In the genomic region with DNA sequence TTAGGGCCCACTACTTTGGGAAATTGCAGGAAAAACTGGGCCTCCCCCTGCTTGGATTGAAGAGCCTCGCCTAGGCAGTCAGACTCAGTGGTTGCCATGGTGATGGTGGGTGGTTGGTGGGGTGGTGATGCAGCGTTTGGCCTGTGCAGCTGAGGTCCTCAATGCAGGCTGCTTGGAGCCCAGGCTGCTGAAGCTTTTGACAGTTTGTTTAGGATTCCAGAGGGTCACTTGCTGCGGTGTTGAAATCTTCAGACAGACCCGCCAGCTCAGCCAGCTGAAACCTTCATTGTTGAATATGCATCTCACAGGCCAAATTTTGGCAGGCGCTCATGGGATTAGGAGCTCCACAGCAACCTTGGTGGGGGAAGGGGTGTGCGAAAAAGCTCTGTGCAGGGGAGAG, we compare ENCODE assay signal across 14 cellular contexts.
DNase-seq lines count a peak whose midpoint lies in the region; ATAC-seq and TF ChIP-seq lines count a peak whose summit lies in the region.
"Had no signal": no experiment of that assay in that cellular context is flagged by ENCODE, and none has a peak within 500 bp of the region (broad histone marks: within the 10 kb centered on the region; RNA-seq: fewer than 3 reads in every experiment).

No MANE protein-coding gene starts in this region.

- H3K36me3 Mint-ChIP-seq in Calu3 (ENCODE audit: insufficient read depth, unreplicated experiment), result no peaks in the 10 kb centered on the region

- H3K9me3 ChIP-seq in colonic mucosa (no peaks in the 10 kb centered on the region), mucosa of descending colon (no peaks in the 10 kb centered on the region), body of pancreas (no peaks in the 10 kb centered on the region)
- H3K9me3 ChIP-seq: left ventricle myocardium inferior had no signal

- CTCF ChIA-PET in Calu3 (lab: Charles Lee), result no interaction called here

- no peak overlapping the region for H3K4me3 Mint-ChIP-seq in Calu3 (ENCODE audit: low read depth, unreplicated experiment)
- H3K4me3 Mint-ChIP-seq: effector memory CD8-positive, alpha-beta T cell had no signal

- TF ChIP-seq CTCF in colonic mucosa (IDR thresholded peaks at IDR 0.05) (no peak), mucosa of descending colon (IDR thresholded peaks at IDR 0.05) (no peak), Calu3 (IDR thresholded peaks at IDR 0.05; ENCODE audit: unreplicated experiment) (no peak), body of pancreas (IDR thresholded peaks at IDR 0.05) (no peak)

- H3K36me3 ChIP-seq in colonic mucosa, result no peaks in the 10 kb centered on the region
- H3K36me3 ChIP-seq in mucosa of descending colon (ENCODE audit: low read depth), result no peaks in the 10 kb centered on the region
- no peaks in the 10 kb centered on the region for H3K36me3 ChIP-seq in body of pancreas (replicated peaks in 1 of 2; ENCODE audit: insufficient read depth in 1 of 2, low read depth in 2 of 2)
- H3K36me3 ChIP-seq: left ventricle myocardium inferior had no signal

- ATAC-seq in mucosa of descending colon, result peak; percentile 59
- ATAC-seq in body of pancreas, result no peak
- ATAC-seq in HG02623 (IDR thresholded peaks at IDR 0.05; ENCODE audit: unreplicated experiment), result no peak
- ATAC-seq: effector memory CD8-positive, alpha-beta T cell had no signal

- DNase-seq in AG08396 (ENCODE audit: low spot score) (peak; percentile 7), NCI-H1105 (lab: John Stamatoyannopoulos, UW) (peak; percentile 45), colonic mucosa (peak; percentile 37), mucosa of descending colon (peak; percentile 30 to 56 (median 33)), Calu3 (no peak), HCEC 1CT (no peak), body of pancreas (no peak)
- DNase-seq: activated CD4-positive, CD25-positive, alpha-beta regulatory T cell treated with anti-CD3 and anti-CD28 coated beads, Interleukin-2, amount 50 U/mL, for 72 hours; effector memory CD8-positive, alpha-beta T cell; left ventricle myocardium inferior; NCI-H2029 treated with DMSO at 0.1 percent for 48 hours; OCI-M1 had no signal

- H3K27me3 ChIP-seq in colonic mucosa (no peaks in the 10 kb centered on the region), body of pancreas (no peaks in the 10 kb centered on the region)

- H3K27ac Mint-ChIP-seq in Calu3 (ENCODE audit: unreplicated experiment), result no peak overlapping the region
- H3K27ac Mint-ChIP-seq: effector memory CD8-positive, alpha-beta T cell; IgD-negative memory B cell had no signal

- no peak overlapping the region for H3K9ac ChIP-seq in colonic mucosa (ENCODE audit: low read depth in 2 of 2, low read length in 2 of 2)

- WGBS in body of pancreas, 2 donors, result 50 to 63% methylated on average over 6 of the region's 6 CpGs

- no peaks in the 10 kb centered on the region for H3K9me3 Mint-ChIP-seq in Calu3 (ENCODE audit: low read depth, unreplicated experiment)
- H3K9me3 Mint-ChIP-seq: IgD-negative memory B cell had no signal

- BruUV-seq in Calu3 (replicated peaks; lab: Mats Ljungman, UMichigan), result no TSS peak

- H3K27ac ChIP-seq in colonic mucosa (no peak overlapping the region), body of pancreas (no peak overlapping the region)
- H3K27ac ChIP-seq: left ventricle myocardium inferior had no signal

- H3K4me1 ChIP-seq in colonic mucosa, result no peaks in the 10 kb centered on the region
- H3K4me1 ChIP-seq in mucosa of descending colon (ENCODE audit: low read depth), result no peaks in the 10 kb centered on the region
- H3K4me1 ChIP-seq in body of pancreas, result no peaks in the 10 kb centered on the region
- H3K4me1 ChIP-seq: left ventricle myocardium inferior had no signal

- H3K4me1 Mint-ChIP-seq in Calu3 (ENCODE audit: low read depth, unreplicated experiment), result no peaks in the 10 kb centered on the region

- TF ChIP-seq POLR2A in body of pancreas (IDR thresholded peaks at IDR 0.05), result no peak

- intact Hi-C loops in colonic mucosa (cut with DNase I) (no loop called here), mucosa of descending colon (cut with DNase I, micrococcal nuclease) (no loop called here), Calu3 (cut with micrococcal nuclease; ENCODE audit: unreplicated experiment) (no loop called here), body of pancreas (cut with DNase I) (no loop called here)

- H3K27me3 Mint-ChIP-seq in Calu3 (ENCODE audit: unreplicated experiment), result peaks cover 40% of the 10 kb centered on the region

- H3K4me3 ChIP-seq in colonic mucosa (no peak overlapping the region), mucosa of descending colon (no peak overlapping the region), body of pancreas (no peak overlapping the region)
- H3K4me3 ChIP-seq: left ventricle myocardium inferior had no signal

Comparison
In these comparisons a context has a peak if more than half of its experiments do, and no peak if none do; other contexts are left out.
1. DNase-seq: peak in AG08396 (single experiment), NCI-H1105 (single experiment), colonic mucosa (single experiment) and mucosa of descending colon (3 of 3); none in Calu3 (single experiment), HCEC 1CT (single experiment) and body of pancreas (0 of 4).